8 cellular contexts compared by ENCODE assay signal in the genomic region with DNA sequence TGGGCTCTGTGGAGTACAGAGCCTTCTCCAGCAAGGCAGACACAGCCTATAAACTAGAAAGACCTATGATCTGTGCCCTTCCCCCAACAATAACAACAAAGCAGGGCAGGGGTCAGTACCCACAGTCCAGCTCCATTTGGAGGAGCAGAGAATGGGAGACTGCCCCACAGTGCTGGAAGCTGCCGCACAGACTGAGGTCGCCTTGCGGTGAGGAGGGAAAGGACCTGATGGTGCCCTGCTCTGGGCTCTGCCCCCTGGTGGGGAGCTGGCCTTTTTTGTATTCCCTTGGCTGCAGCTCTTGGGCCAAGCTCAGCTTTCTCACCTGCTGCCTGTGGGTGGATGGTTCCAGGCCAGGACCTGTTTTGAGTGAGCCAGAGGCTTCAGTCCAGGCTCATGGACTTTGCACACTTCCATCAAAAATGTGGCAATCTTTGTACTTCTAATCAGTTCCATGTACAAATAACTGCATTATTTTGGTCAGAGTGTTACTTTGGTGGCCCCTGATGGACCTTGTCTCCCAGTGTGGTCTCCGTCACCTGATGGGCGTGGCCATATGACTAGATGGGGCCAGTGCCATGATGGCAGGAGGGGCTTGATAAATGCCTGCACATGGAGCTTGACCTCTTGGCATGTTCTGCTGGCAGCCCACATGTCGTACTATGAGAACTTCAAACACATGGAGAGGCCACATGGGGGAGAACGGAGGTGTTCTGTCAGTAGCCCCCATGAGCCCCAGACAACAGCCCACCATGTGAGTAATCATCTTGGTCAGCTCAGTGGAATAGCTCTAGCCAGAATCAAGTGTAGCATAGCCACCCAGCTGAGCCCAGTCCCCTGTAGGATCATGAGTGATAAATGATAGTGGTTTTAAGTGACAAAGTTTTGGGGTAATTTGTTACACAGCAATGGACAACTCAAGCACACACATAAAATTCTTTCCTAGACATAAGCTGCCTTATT. TPM values are rescaled to one million over a fixed set of nuclear protein-coding genes. Genes with fewer than 3 reads are reported as not detected.
DNase-seq lines count a peak whose midpoint lies in the region; ATAC-seq and TF ChIP-seq lines count a peak whose summit lies in the region.

No MANE protein-coding gene starts in this region.

- no peaks in the 10 kb centered on the region; the same call in none of the 2 replicates for H3F3A ChIP-seq in GM23338 (replicated peaks; ENCODE audit: low read depth)
- no peaks in the 10 kb centered on the region for H3F3A ChIP-seq in PC-3 (ENCODE audit: low read length, unreplicated experiment)

- H2AFZ ChIP-seq in GM23338 (no peak overlapping the region), PC-3 (ENCODE audit: low read length) (no peak overlapping the region)

- POLR2A ChIA-PET in PC-3 (lab: Charles Lee; ENCODE audit: unreplicated experiment), result no interaction called here

- no peaks in the 10 kb centered on the region for H3K9me3 ChIP-seq in CD4-positive, CD25-positive, alpha-beta regulatory T cell (ENCODE audit: control insufficient read depth in 2 of 2, low read length in 2 of 2)
- H3K9me3 ChIP-seq in PC-3 (ENCODE audit: low read length), result no peaks in the 10 kb centered on the region

- no peak overlapping the region for H3K4me3 ChIP-seq in CD4-positive, CD25-positive, alpha-beta regulatory T cell (ENCODE audit: low read depth, low read length)
- no peak overlapping the region for H3K4me3 ChIP-seq in GM23338
- H3K4me3 ChIP-seq in PC-3 (ENCODE audit: low read length), result no peak overlapping the region
- H3K4me3 ChIP-seq in fibroblast of the aortic adventitia (ENCODE audit: low read depth, low read length), result no peak overlapping the region

- no peaks in the 10 kb centered on the region for H3K36me3 Mint-ChIP-seq in CD4-positive, CD25-positive, alpha-beta regulatory T cell
- no peaks in the 10 kb centered on the region; the same call in 2 of the 3 replicates for H3K36me3 Mint-ChIP-seq in GM23338 (ENCODE audit: low read depth)
- H3K36me3 Mint-ChIP-seq in activated T-cell treated with anti-CD3 and anti-CD28 coated beads, Interleukin-2, amount 50 U/mL, for 4 hours (ENCODE audit: insufficient read depth), result no peaks in the 10 kb centered on the region

- ATAC-seq in CD4-positive, CD25-positive, alpha-beta regulatory T cell (ENCODE audit: low read depth in 2 of 2), result peak; percentile 72 to 79
- peak; percentile 79 for ATAC-seq in GM23338
- peak; percentile 80 for ATAC-seq in PC-3
- ATAC-seq in activated T-cell treated with anti-CD3 and anti-CD28 coated beads, Interleukin-2, amount 50 U/mL, for 4 hours, result peak; percentile 80 to 85
- no peak for ATAC-seq in HG03565 (IDR thresholded peaks at IDR 0.05; ENCODE audit: unreplicated experiment)

- H3K9me3 Mint-ChIP-seq in CD4-positive, CD25-positive, alpha-beta regulatory T cell, result no peaks in the 10 kb centered on the region
- no peaks in the 10 kb centered on the region for H3K9me3 Mint-ChIP-seq in GM23338
- no peaks in the 10 kb centered on the region for H3K9me3 Mint-ChIP-seq in activated T-cell treated with anti-CD3 and anti-CD28 coated beads, Interleukin-2, amount 50 U/mL, for 4 hours

- DNase-seq in CD4-positive, CD25-positive, alpha-beta regulatory T cell, result peak; percentile 48 to 76 (median 65)
- peak; percentile 87 for DNase-seq in GM23338 (ENCODE audit: low spot score)
- peak; percentile 65 for DNase-seq in PC-3
- DNase-seq in activated T-cell treated with anti-CD3 and anti-CD28 coated beads, Interleukin-2, amount 50 U/mL, for 4 hours, result peak; percentile 62
- peak; percentile 28 for DNase-seq in fibroblast of the aortic adventitia (ENCODE audit: low read depth)
- peak; percentile 56 for DNase-seq in renal cortical epithelial cell (ENCODE audit: low read depth)
- no peak for DNase-seq in NK-92 (lab: John Stamatoyannopoulos, UW; ENCODE audit: unreplicated experiment)

- H3K9ac ChIP-seq in PC-3 (ENCODE audit: low read length), result no peak overlapping the region

- no peaks in the 10 kb centered on the region for H3K27me3 ChIP-seq in CD4-positive, CD25-positive, alpha-beta regulatory T cell (ENCODE audit: control insufficient read depth, insufficient read depth, low read length)
- H3K27me3 ChIP-seq in GM23338 (ENCODE audit: insufficient read depth) (no peaks in the 10 kb centered on the region), PC-3 (ENCODE audit: low read length) (no peaks in the 10 kb centered on the region)

- CTCF ChIA-PET in PC-3 (lab: Charles Lee), result interaction anchor here (0.6 kb wide), 1 partner anchor 16 kb away, joined by 3 read pairs; no protein-coding TSS in a partner anchor

- TF ChIP-seq CTCF in GM23338 (conservative IDR thresholded peaks at IDR 0.05; ENCODE audit: low read depth in 2 of 2), result peak; percentile 66 to 81
- peak; percentile 73 for TF ChIP-seq CTCF in PC-3 (conservative IDR thresholded peaks at IDR 0.05; ENCODE audit: low read depth, low read length)
- peak; percentile 51 for TF ChIP-seq CTCF in fibroblast of the aortic adventitia (IDR thresholded peaks at IDR 0.05; ENCODE audit: insufficient read depth, low read length)

- no TSS peak for BruUV-seq in PC-3 (replicated peaks; lab: Mats Ljungman, UMichigan)

- no peaks in the 10 kb centered on the region for H3K4me1 Mint-ChIP-seq in CD4-positive, CD25-positive, alpha-beta regulatory T cell
- peaks cover 52% of the 10 kb centered on the region for H3K4me1 Mint-ChIP-seq in GM23338
- no peaks in the 10 kb centered on the region for H3K4me1 Mint-ChIP-seq in activated T-cell treated with anti-CD3 and anti-CD28 coated beads, Interleukin-2, amount 50 U/mL, for 4 hours (ENCODE audit: low read depth)

- intact Hi-C loops in PC-3 (cut with micrococcal nuclease), result no loop called here

- H3K4me3 Mint-ChIP-seq in CD4-positive, CD25-positive, alpha-beta regulatory T cell, result no peak overlapping the region
- no peak overlapping the region; the same call in 2 of the 3 replicates for H3K4me3 Mint-ChIP-seq in GM23338
- no peak overlapping the region for H3K4me3 Mint-ChIP-seq in activated T-cell treated with anti-CD3 and anti-CD28 coated beads, Interleukin-2, amount 50 U/mL, for 4 hours

- no peaks in the 10 kb centered on the region for H3K36me3 ChIP-seq in CD4-positive, CD25-positive, alpha-beta regulatory T cell (ENCODE audit: control insufficient read depth, insufficient read depth, low read length)
- H3K36me3 ChIP-seq in GM23338 (ENCODE audit: insufficient read depth) (no peaks in the 10 kb centered on the region), PC-3 (ENCODE audit: low read depth, low read length) (no peaks in the 10 kb centered on the region)

- H3K79me2 ChIP-seq in GM23338 (replicated peaks; ENCODE audit: insufficient read depth), result no peaks in the 10 kb centered on the region
- H3K79me2 ChIP-seq in PC-3 (ENCODE audit: low read length), result no peaks in the 10 kb centered on the region

- H3K4me2 ChIP-seq in GM23338, result peak overlapping the region; percentile 71
- no peak overlapping the region for H3K4me2 ChIP-seq in PC-3 (ENCODE audit: low read length)

- no peak overlapping the region for H3K27ac ChIP-seq in CD4-positive, CD25-positive, alpha-beta regulatory T cell (ENCODE audit: insufficient read depth, low read length, poor library complexity, severe bottlenecking)
- H3K27ac ChIP-seq in GM23338 (ENCODE audit: low read depth) (no peak overlapping the region), PC-3 (ENCODE audit: low read length) (no peak overlapping the region)

- H3K4me1 ChIP-seq in CD4-positive, CD25-positive, alpha-beta regulatory T cell (ENCODE audit: control insufficient read depth, insufficient read depth, low read length, poor library complexity, severe bottlenecking), result no peaks in the 10 kb centered on the region
- peaks cover 27% of the 10 kb centered on the region for H3K4me1 ChIP-seq in GM23338 (ENCODE audit: insufficient read depth)
- H3K4me1 ChIP-seq in PC-3 (ENCODE audit: insufficient read depth, low read length), result no peaks in the 10 kb centered on the region

- no peak overlapping the region for H3K27ac Mint-ChIP-seq in CD4-positive, CD25-positive, alpha-beta regulatory T cell
- H3K27ac Mint-ChIP-seq in GM23338, result no peak overlapping the region

- H4K20me1 ChIP-seq in GM23338 (replicated peaks; ENCODE audit: insufficient read depth) (no peaks in the 10 kb centered on the region), PC-3 (ENCODE audit: low read length) (no peaks in the 10 kb centered on the region)

- H3K9me2 ChIP-seq in GM23338 (ENCODE audit: insufficient read depth), result no peaks in the 10 kb centered on the region
- no peaks in the 10 kb centered on the region for H3K9me2 ChIP-seq in PC-3 (replicated peaks; ENCODE audit: low read length)

- H3K27me3 Mint-ChIP-seq in CD4-positive, CD25-positive, alpha-beta regulatory T cell, result no peaks in the 10 kb centered on the region
- H3K27me3 Mint-ChIP-seq in GM23338 (ENCODE audit: insufficient read depth, low read depth, poor library complexity), result peaks cover 26% of the 10 kb centered on the region
- H3K27me3 Mint-ChIP-seq in activated T-cell treated with anti-CD3 and anti-CD28 coated beads, Interleukin-2, amount 50 U/mL, for 4 hours (ENCODE audit: low read depth), result peaks cover 18% of the 10 kb centered on the region

RNA-seq across cellular contexts. Expression of a gene that starts 24.2 kb away (rescaled TPM):
- total RNA-seq in CD4-positive, CD25-positive, alpha-beta regulatory T cell, result 2.1 TPM
- 1 to 10 TPM; 1.2 to 2.0 (median 1.5) TPM for polyA plus RNA-seq in CD4-positive, CD25-positive, alpha-beta regulatory T cell
- 47.2 and 63.5 TPM in 2 replicates for total RNA-seq in GM23338 (2014; rRNA removed; shearing (Covaris generic))
- polyA plus RNA-seq in GM23338 (2016; fragmentation: Nextera tagmentation; extraction: Ambion mirVana), result 28.6 and 35.2 TPM in 2 replicates
- total RNA-seq in PC-3 (2014; rRNA removed) (42.8 and 48.0 TPM in 2 replicates), fibroblast of the aortic adventitia (ENCODE audit: low replicate concordance) (8.2 and 19.9 TPM in 2 replicates), renal cortical epithelial cell (25.9 and 40.8 TPM in 2 replicates)
- 1 to 10 TPM; 5.4 to 7.6 (median 6.6) TPM for total RNA-seq in activated T-cell treated with anti-CD3 and anti-CD28 coated beads, Interleukin-2, amount 50 U/mL, for 4 hours

RNA-seq across cellular contexts. Expression of a gene that starts 40.0 kb away (rescaled TPM):
- total RNA-seq in CD4-positive, CD25-positive, alpha-beta regulatory T cell, result 26.0 TPM
- 1 to 10 TPM; 3.4 to 6.7 (median 4.8) TPM for polyA plus RNA-seq in CD4-positive, CD25-positive, alpha-beta regulatory T cell
- total RNA-seq in GM23338 (2014; rRNA removed; shearing (Covaris generic)), result 40.8 and 53.1 TPM in 2 replicates
- 15.5 and 15.6 TPM in 2 replicates for polyA plus RNA-seq in GM23338 (2016; fragmentation: Nextera tagmentation; extraction: Ambion mirVana)
- 9.8 and 18.5 TPM in 2 replicates for total RNA-seq in PC-3 (2014; rRNA removed)
- total RNA-seq in activated T-cell treated with anti-CD3 and anti-CD28 coated beads, Interleukin-2, amount 50 U/mL, for 4 hours, result 10 to 100 TPM; 10.9 to 12.7 (median 12.1) TPM
- 18.0 and 24.0 TPM in 2 replicates for total RNA-seq in fibroblast of the aortic adventitia (ENCODE audit: low replicate concordance)
- total RNA-seq in renal cortical epithelial cell, result 9.0 and 30.2 TPM in 2 replicates

RNA-seq across cellular contexts. Expression of a gene that starts 48.7 kb away (rescaled TPM):
- total RNA-seq in CD4-positive, CD25-positive, alpha-beta regulatory T cell, result not detected
- polyA plus RNA-seq in CD4-positive, CD25-positive, alpha-beta regulatory T cell, result not detected
- 2.6 and 7.7 TPM in 2 replicates for total RNA-seq in GM23338 (2014; rRNA removed; shearing (Covaris generic))
- polyA plus RNA-seq in GM23338 (2016; fragmentation: Nextera tagmentation; extraction: Ambion mirVana), result 9.4 and 9.7 TPM in 2 replicates
- not detected in 2 replicates for total RNA-seq in PC-3 (2014; rRNA removed)
- under 1 TPM; 0.13 to 0.48 (median 0.30) TPM for total RNA-seq in activated T-cell treated with anti-CD3 and anti-CD28 coated beads, Interleukin-2, amount 50 U/mL, for 4 hours
- total RNA-seq in fibroblast of the aortic adventitia (ENCODE audit: low replicate concordance), result 20.2 and 89.6 TPM in 2 replicates
- 0.15 TPM in 1 of 2 replicates, not detected in the other for total RNA-seq in renal cortical epithelial cell
